ENCODE assay signal across 13 cellular contexts in genomic region chr9:33295571-33295970, GRCh38. TPM values are rescaled to one million over a fixed set of nuclear protein-coding genes. Genes with fewer than 3 reads are reported as not detected.
A peak's percentile ranks its signal among the peaks of the same experiment; 100 is the strongest.
DNase-seq lines count a peak whose midpoint lies in the region; ATAC-seq and TF ChIP-seq lines count a peak whose summit lies in the region.
"Had no signal": no experiment of that assay in that cellular context is flagged by ENCODE, and none has a peak within 500 bp of the region (broad histone marks: within the 10 kb centered on the region; RNA-seq: fewer than 3 reads in every experiment).

No MANE protein-coding gene starts in this region.

- peak overlapping the region; percentile 47 for H3K4me3 Mint-ChIP-seq in activated T-cell treated with anti-CD3 and anti-CD28 coated beads, Interleukin-2, amount 50 U/mL, for 4 hours
- H3K4me3 Mint-ChIP-seq in IgD-negative memory B cell: peak overlapping the region; percentile 48 to 90 (median 68)

- no peaks in the 10 kb centered on the region for H3K27me3 ChIP-seq in psoas muscle (ENCODE audit: insufficient read depth in 3 of 3, low read length in 2 of 3)
- H3K27me3 ChIP-seq: gastroesophageal sphincter, upper lobe of right lung had no signal

- H3K27ac ChIP-seq in psoas muscle: no peak overlapping the region
- H3K27ac ChIP-seq: gastroesophageal sphincter, upper lobe of right lung had no signal

- H3K4me3 ChIP-seq in psoas muscle: peak overlapping the region; percentile 2
- H3K4me3 ChIP-seq: gastroesophageal sphincter, upper lobe of right lung had no signal

- no peak for TF ChIP-seq CTCF in psoas muscle (IDR thresholded peaks at IDR 0.05)

- ATAC-seq in activated T-cell treated with anti-CD3 and anti-CD28 coated beads, Interleukin-2, amount 50 U/mL, for 4 hours: peak; percentile 52 to 59
- ATAC-seq in GM21723 (IDR thresholded peaks at IDR 0.05; ENCODE audit: unreplicated experiment) (peak; percentile 45), psoas muscle (no peak), HG03039 (IDR thresholded peaks at IDR 0.05; ENCODE audit: unreplicated experiment) (no peak), left cardiac atrium (no peak), SK-N-SH treated with all-trans-retinoic acid at 6 μM for 48 hours (no peak)
- ATAC-seq: gastroesophageal sphincter, HepG2, upper lobe of right lung had no signal

- H3K36me3 ChIP-seq in psoas muscle (ENCODE audit: insufficient read depth in 1 of 2, low read depth in 1 of 2): peaks cover 13 to 80% of the 10 kb centered on the region in 2 donors

- no peaks in the 10 kb centered on the region for H3K9me3 Mint-ChIP-seq in activated T-cell treated with anti-CD3 and anti-CD28 coated beads, Interleukin-2, amount 50 U/mL, for 4 hours
- H3K9me3 Mint-ChIP-seq in IgD-negative memory B cell: no peaks in the 10 kb centered on the region

- no peaks in the 10 kb centered on the region for H3K9me3 ChIP-seq in psoas muscle
- H3K9me3 ChIP-seq: gastroesophageal sphincter, upper lobe of right lung had no signal

- 91 to 93% (median 91%) methylated on average over 2 of the region's 2 CpGs for WGBS in psoas muscle, 3 donors

- peaks cover 91% of the 10 kb centered on the region for H3K4me1 ChIP-seq in psoas muscle

- intact Hi-C loops in psoas muscle (cut with DNase I) (no loop called here), left cardiac atrium (cut with DNase I) (no loop called here)

- H3K27me3 Mint-ChIP-seq in activated T-cell treated with anti-CD3 and anti-CD28 coated beads, Interleukin-2, amount 50 U/mL, for 4 hours (ENCODE audit: low read depth): no peaks in the 10 kb centered on the region
- no peaks in the 10 kb centered on the region for H3K27me3 Mint-ChIP-seq in IgD-negative memory B cell

- DNase-seq in activated T-cell treated with anti-CD3 and anti-CD28 coated beads, Interleukin-2, amount 50 U/mL, for 4 hours: no peak
- no peak for DNase-seq in activated T-cell treated with anti-CD3 and anti-CD28 coated beads, Interleukin-2, amount 50 U/mL, for 48 hours
- no peak for DNase-seq in psoas muscle
- no peak for DNase-seq in left cardiac atrium
- DNase-seq: activated CD4-positive, CD25-positive, alpha-beta regulatory T cell; upper lobe of right lung had no signal

- H3K36me3 Mint-ChIP-seq in activated T-cell treated with anti-CD3 and anti-CD28 coated beads, Interleukin-2, amount 50 U/mL, for 4 hours (ENCODE audit: insufficient read depth): peaks cover 69% of the 10 kb centered on the region
- peaks cover 12% of the 10 kb centered on the region for H3K36me3 Mint-ChIP-seq in IgD-negative memory B cell

- H3K4me1 Mint-ChIP-seq in activated T-cell treated with anti-CD3 and anti-CD28 coated beads, Interleukin-2, amount 50 U/mL, for 4 hours (ENCODE audit: low read depth): peaks cover 89% of the 10 kb centered on the region
- peaks cover 68 to 77% (median 73%) of the 10 kb centered on the region in 3 donors for H3K4me1 Mint-ChIP-seq in IgD-negative memory B cell

- peak overlapping the region in 2 of 3 donors; percentile 78 to 95 for H3K27ac Mint-ChIP-seq in IgD-negative memory B cell

TF ChIP-seq in SK-N-SH treated with all-trans-retinoic acid at 6 μM for 48 hours, 23 proteins besides CTCF, POLR2A, EP300 and RAD21 (continues in another document):
- no peak for TF ChIP-seq TOX (CRISPR knock-in tag; IDR thresholded peaks at IDR 0.05; ENCODE audit: borderline replicate concordance)
- TF ChIP-seq TCF4 (CRISPR knock-in tag; IDR thresholded peaks at IDR 0.05; ENCODE audit: borderline replicate concordance): no peak
- no peak for TF ChIP-seq CSRNP3 (CRISPR knock-in tag; IDR thresholded peaks at IDR 0.05)
- TF ChIP-seq, protein P1, sequence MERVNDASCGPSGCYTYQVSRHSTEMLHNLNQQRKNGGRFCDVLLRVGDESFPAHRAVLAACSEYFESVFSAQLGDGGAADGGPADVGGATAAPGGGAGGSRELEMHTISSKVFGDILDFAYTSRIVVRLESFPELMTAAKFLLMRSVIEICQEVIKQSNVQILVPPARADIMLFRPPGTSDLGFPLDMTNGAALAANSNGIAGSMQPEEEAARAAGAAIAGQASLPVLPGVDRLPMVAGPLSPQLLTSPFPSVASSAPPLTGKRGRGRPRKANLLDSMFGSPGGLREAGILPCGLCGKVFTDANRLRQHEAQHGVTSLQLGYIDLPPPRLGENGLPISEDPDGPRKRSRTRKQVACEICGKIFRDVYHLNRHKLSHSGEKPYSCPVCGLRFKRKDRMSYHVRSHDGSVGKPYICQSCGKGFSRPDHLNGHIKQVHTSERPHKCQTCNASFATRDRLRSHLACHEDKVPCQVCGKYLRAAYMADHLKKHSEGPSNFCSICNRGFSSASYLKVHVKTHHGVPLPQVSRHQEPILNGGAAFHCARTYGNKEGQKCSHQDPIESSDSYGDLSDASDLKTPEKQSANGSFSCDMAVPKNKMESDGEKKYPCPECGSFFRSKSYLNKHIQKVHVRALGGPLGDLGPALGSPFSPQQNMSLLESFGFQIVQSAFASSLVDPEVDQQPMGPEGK (CRISPR knock-in tag; IDR thresholded peaks at IDR 0.05; ENCODE audit: borderline replicate concordance): no peak
- no peak for TF ChIP-seq POU6F1 (CRISPR knock-in tag; IDR thresholded peaks at IDR 0.05; ENCODE audit: borderline replicate concordance, low read depth)
- TF ChIP-seq ARNTL (CRISPR knock-in tag; IDR thresholded peaks at IDR 0.05; ENCODE audit: borderline replicate concordance, low read depth): no peak
- TF ChIP-seq GLIS3 (CRISPR knock-in tag; IDR thresholded peaks at IDR 0.05): no peak
- no peak for TF ChIP-seq PPARA (CRISPR knock-in tag; IDR thresholded peaks at IDR 0.05; ENCODE audit: borderline replicate concordance)
- no peak for TF ChIP-seq CREB5 (CRISPR knock-in tag; IDR thresholded peaks at IDR 0.05; ENCODE audit: low read depth)
- no peak for TF ChIP-seq CSDC2 (CRISPR knock-in tag; IDR thresholded peaks at IDR 0.05)
- no peak for TF ChIP-seq SNAI2 (CRISPR knock-in tag; IDR thresholded peaks at IDR 0.05)
- no peak for TF ChIP-seq ZNF8 (CRISPR knock-in tag; IDR thresholded peaks at IDR 0.05)
- no peak for TF ChIP-seq BACH2 (CRISPR knock-in tag; IDR thresholded peaks at IDR 0.05; ENCODE audit: borderline replicate concordance)
- no peak for TF ChIP-seq RARB (CRISPR knock-in tag; IDR thresholded peaks at IDR 0.05)
- no peak for TF ChIP-seq ZFP3 (CRISPR knock-in tag; IDR thresholded peaks at IDR 0.05)
- no peak for TF ChIP-seq ZNF70 (CRISPR knock-in tag; IDR thresholded peaks at IDR 0.05)
- no peak for TF ChIP-seq OSR1 (CRISPR knock-in tag; IDR thresholded peaks at IDR 0.05)

RNA-seq across cellular contexts. Expression of gene NFX1, which starts 5.3 kb away (rescaled TPM):
- total RNA-seq in activated T-cell treated with anti-CD3 and anti-CD28 coated beads, Interleukin-2, amount 50 U/mL, for 4 hours: 10 to 100 TPM; 35.2 to 42.6 (median 36.0) TPM
- polyA plus RNA-seq in IgD-negative memory B cell (57.9 TPM), psoas muscle (10 to 100 TPM; 20.9 to 33.4 (median 26.8) TPM)
- total RNA-seq in psoas muscle (10 to 100 TPM; 33.8 to 59.2 (median 46.1) TPM), left cardiac atrium (10 to 100 TPM; 23.0 to 35.4 TPM)

RNA-seq across cellular contexts. Expression of gene CHMP5, which starts 30.7 kb away (rescaled TPM):
- total RNA-seq in activated T-cell treated with anti-CD3 and anti-CD28 coated beads, Interleukin-2, amount 50 U/mL, for 4 hours: 10 to 100 TPM; 45.0 to 59.5 (median 46.8) TPM
- polyA plus RNA-seq in IgD-negative memory B cell (43.8 TPM), psoas muscle (10 to 100 TPM; 31.9 to 80.4 (median 38.3) TPM)
- total RNA-seq in psoas muscle (10 to 100 TPM; 28.7 to 41.1 (median 37.6) TPM), left cardiac atrium (10 to 100 TPM; 45.3 to 45.9 TPM)

RNA-seq across cellular contexts. Expression of gene BAG1, which starts 31.1 kb away (rescaled TPM):
- 100 to 1,000 TPM; 115 to 133 (median 117) TPM for total RNA-seq in activated T-cell treated with anti-CD3 and anti-CD28 coated beads, Interleukin-2, amount 50 U/mL, for 4 hours
- polyA plus RNA-seq in IgD-negative memory B cell (89.3 TPM), psoas muscle (100 to 1,000 TPM; 265 to 371 (median 315) TPM)
- total RNA-seq in psoas muscle (100 to 1,000 TPM; 125 to 253 (median 151) TPM), left cardiac atrium (100 to 1,000 TPM; 152 to 208 TPM)

RNA-seq across cellular contexts. Expression of gene SPINK4, which starts 55.6 kb away (rescaled TPM):
- not detected for total RNA-seq in activated T-cell treated with anti-CD3 and anti-CD28 coated beads, Interleukin-2, amount 50 U/mL, for 4 hours
- polyA plus RNA-seq in IgD-negative memory B cell (not detected), psoas muscle (under 1 TPM in 1 of 3 donors, not detected in 2; 0.34 TPM)
- total RNA-seq in psoas muscle (not detected), left cardiac atrium (not detected)
- total RNA-seq: gastroesophageal sphincter, upper lobe of right lung had no signal
- polyA plus RNA-seq: AG04450 had no signal

Comparison
In these comparisons a context has a peak if more than half of its experiments do, and no peak if none do; other contexts are left out.
1. ATAC-seq: peak in activated T-cell treated with anti-CD3 and anti-CD28 coated beads, Interleukin-2, amount 50 U/mL, for 4 hours (2 of 2) and GM21723 (single experiment); none in psoas muscle (0 of 4), HG03039 (single experiment), left cardiac atrium (0 of 2) and SK-N-SH treated with all-trans-retinoic acid at 6 μM for 48 hours (single experiment).